In genomic region chr4:38209654-38210053, GRCh38 we compare ENCODE assay signal across 23 cellular contexts.
"Had no signal": no experiment of that assay in that cellular context is flagged by ENCODE, and none has a peak within 500 bp of the region (broad histone marks: within the 10 kb centered on the region; RNA-seq: fewer than 3 reads in every experiment).

No MANE protein-coding gene starts in this region.

- H3K36me3 ChIP-seq: esophagus squamous epithelium, neural progenitor cell, stomach, transverse colon, vagina had no signal

- H3K27ac ChIP-seq: neural progenitor cell, parathyroid adenoma, vagina had no signal

- DNase-seq: effector memory CD8-positive, alpha-beta T cell; erythroblast; esophagus squamous epithelium; foreskin melanocyte; hypothalamus; immature natural killer cell; islet precursor cell; mesenchymal stem cell; midbrain; naive thymus-derived CD4-positive, alpha-beta T cell; stimulated activated CD4-positive, alpha-beta T cell treated with anti-CD3 and anti-CD28 coated beads, Interleukin-2, amount 100 ng/mL, for 24 hours; stimulated activated CD4-positive, alpha-beta T cell treated with anti-CD3 and anti-CD28 coated beads, Interleukin-4, amount 100 ng/mL, for 24 hours; stimulated activated naive CD4-positive, alpha-beta T cell treated with Interleukin-2 at 50 U/mL for 16 hours; stomach; transverse colon had no signal

- H3K9me3 Mint-ChIP-seq: effector memory CD8-positive, alpha-beta T cell; immature natural killer cell; stimulated activated effector memory CD8-positive, alpha-beta T cell treated with anti-CD3 and anti-CD28 coated beads, Interleukin-12 subunit alpha, Interleukin-12 subunit beta, amount 100 ng/mL, for 72 hours had no signal

- H3K4me3 Mint-ChIP-seq: effector memory CD8-positive, alpha-beta T cell; immature natural killer cell; naive thymus-derived CD4-positive, alpha-beta T cell; nephron; neural progenitor cell; stimulated activated effector memory CD8-positive, alpha-beta T cell treated with anti-CD3 and anti-CD28 coated beads, Interleukin-12 subunit alpha, Interleukin-12 subunit beta, amount 100 ng/mL, for 72 hours had no signal

- H3K9ac ChIP-seq: neural progenitor cell, parathyroid adenoma had no signal

- H3K9me3 ChIP-seq: esophagus squamous epithelium, transverse colon, vagina had no signal

- H3K36me3 Mint-ChIP-seq: immature natural killer cell; neural progenitor cell; stimulated activated effector memory CD8-positive, alpha-beta T cell treated with anti-CD3 and anti-CD28 coated beads, Interleukin-12 subunit alpha, Interleukin-12 subunit beta, amount 100 ng/mL, for 72 hours had no signal

- H3K4me3 ChIP-seq: coronary artery, esophagus squamous epithelium, neural progenitor cell, stomach, transverse colon, vagina had no signal

- H3K79me2 ChIP-seq: parathyroid adenoma had no signal

- H2AFZ ChIP-seq: neural progenitor cell, parathyroid adenoma had no signal

- H3K4me1 ChIP-seq: neural progenitor cell, parathyroid adenoma had no signal

- H3K4me2 ChIP-seq: neural progenitor cell had no signal

- H3K27me3 ChIP-seq: esophagus squamous epithelium, neural progenitor cell, stomach, transverse colon, vagina had no signal

- FAIRE-seq: endometrium had no signal

- H3K27ac Mint-ChIP-seq: effector memory CD8-positive, alpha-beta T cell; immature natural killer cell; naive thymus-derived CD4-positive, alpha-beta T cell; neural progenitor cell; progenitor cell of endocrine pancreas; stimulated activated effector memory CD8-positive, alpha-beta T cell treated with anti-CD3 and anti-CD28 coated beads, Interleukin-12 subunit alpha, Interleukin-12 subunit beta, amount 100 ng/mL, for 72 hours had no signal

- H3K4me1 Mint-ChIP-seq: immature natural killer cell; naive thymus-derived CD4-positive, alpha-beta T cell; neural progenitor cell; stimulated activated effector memory CD8-positive, alpha-beta T cell treated with anti-CD3 and anti-CD28 coated beads, Interleukin-12 subunit alpha, Interleukin-12 subunit beta, amount 100 ng/mL, for 72 hours had no signal

- ATAC-seq: effector memory CD8-positive, alpha-beta T cell; naive thymus-derived CD4-positive, alpha-beta T cell; stimulated activated effector memory CD8-positive, alpha-beta T cell treated with anti-CD3 and anti-CD28 coated beads, Interleukin-12 subunit alpha, Interleukin-12 subunit beta, amount 100 ng/mL, for 72 hours had no signal

- H3K27me3 Mint-ChIP-seq: effector memory CD8-positive, alpha-beta T cell; progenitor cell of endocrine pancreas had no signal
